29 cellular contexts compared by ENCODE assay signal in the genomic region with DNA sequence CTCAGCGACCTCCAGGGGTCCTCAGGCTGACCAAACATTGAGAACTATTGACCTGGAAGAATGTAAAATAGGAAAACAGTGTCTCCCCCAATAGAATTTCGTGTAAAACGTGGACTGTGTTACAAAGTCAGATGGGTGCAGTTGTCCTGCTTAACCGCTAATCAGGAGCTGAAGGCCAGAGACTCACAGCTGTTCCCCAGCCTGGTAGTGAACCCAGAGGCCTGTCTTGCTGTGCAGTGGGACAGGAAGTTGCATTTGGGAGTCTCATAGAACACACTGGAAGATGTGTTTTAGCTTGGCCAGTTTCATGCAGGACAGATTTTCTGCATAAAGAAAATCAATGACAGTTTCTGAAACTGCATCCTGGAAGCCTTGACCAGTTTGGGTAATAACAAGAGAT.
"Had no signal": no experiment of that assay in that cellular context is flagged by ENCODE, and none has a peak within 500 bp of the region (broad histone marks: within the 10 kb centered on the region; RNA-seq: fewer than 3 reads in every experiment).

No MANE protein-coding gene starts in this region.

- H3K4me1 ChIP-seq: tibial artery had no signal

- H3K4me3 Mint-ChIP-seq: activated CD4-positive, alpha-beta memory T cell treated with anti-CD3 and anti-CD28 coated beads for 36 hours; activated CD4-positive, alpha-beta T cell treated with anti-CD3 and anti-CD28 coated beads, Interleukin-2, amount 10 ng/mL, durations not matched to agents 24 days and 14 days; activated T-cell treated with anti-CD3 and anti-CD28 coated beads, Interleukin-2, amount 50 U/mL, for 24 hours; memory B cell; nephron progenitor cell; T-helper 17 cell had no signal

- H3K36me3 ChIP-seq: ovary had no signal

- DNase-seq: activated CD4-positive, alpha-beta memory T cell treated with anti-CD3 and anti-CD28 coated beads for 36 hours; activated CD4-positive, alpha-beta T cell treated with anti-CD3 and anti-CD28 coated beads, Interleukin-2, amount 10 ng/mL, durations not matched to agents 24 days and 14 days; activated CD4-positive, CD25-positive, alpha-beta regulatory T cell treated with anti-CD3 and anti-CD28 coated beads, Interleukin-2, amount 50 U/mL, for 72 hours; activated CD8-positive, alpha-beta memory T cell treated with anti-CD3 and anti-CD28 coated beads, Interleukin-2, amount 50 U/mL, for 4 hours; activated gamma-delta T cell; activated naive CD4-positive, alpha-beta T cell treated with anti-CD3 and anti-CD28 coated beads, Interleukin-2, amount 50 U/mL, for 16 hours; activated T-cell treated with anti-CD3 and anti-CD28 coated beads, Interleukin-2, amount 50 U/mL, for 24 hours; amniotic stem cell; brain microvascular endothelial cell; dorsolateral prefrontal cortex; effector memory CD4-positive, alpha-beta T cell; gastrocnemius medialis; islet precursor cell; nephron progenitor cell; ovary; retina; spleen; stimulated activated naive CD4-positive, alpha-beta T cell; T-helper 17 cell; T1000; tibial artery; WERI-Rb-1 had no signal

- H3K27ac ChIP-seq: brain microvascular endothelial cell, coronary artery, dorsolateral prefrontal cortex, gastrocnemius medialis, hepatocyte, neutrophil, ovary, suprapubic skin, tibial artery, WERI-Rb-1 had no signal

- FAIRE-seq: astrocyte had no signal

- H3K4me2 ChIP-seq: hepatocyte had no signal

- H3K4me3 ChIP-seq: coronary artery, dorsolateral prefrontal cortex, gastrocnemius medialis, hepatocyte, ovary, spleen, suprapubic skin, tibial artery had no signal

- ATAC-seq: gastrocnemius medialis, T-helper 17 cell had no signal

- H3K27ac Mint-ChIP-seq: activated CD4-positive, alpha-beta memory T cell treated with anti-CD3 and anti-CD28 coated beads for 36 hours; activated CD4-positive, alpha-beta T cell treated with anti-CD3 and anti-CD28 coated beads, Interleukin-2, amount 10 ng/mL, durations not matched to agents 24 days and 14 days; activated T-cell treated with anti-CD3 and anti-CD28 coated beads, Interleukin-2, amount 50 U/mL, for 24 hours; memory B cell; nephron progenitor cell; progenitor cell of endocrine pancreas; T-helper 17 cell had no signal

- H2AFZ ChIP-seq: hepatocyte had no signal

- H3K79me2 ChIP-seq: hepatocyte had no signal

- H3K27me3 ChIP-seq: brain microvascular endothelial cell, dorsolateral prefrontal cortex, gastrocnemius medialis, hepatocyte, neutrophil, ovary, spleen, suprapubic skin, tibial artery had no signal

- H3K27me3 Mint-ChIP-seq: activated CD4-positive, alpha-beta memory T cell treated with anti-CD3 and anti-CD28 coated beads for 36 hours; activated CD4-positive, alpha-beta T cell treated with anti-CD3 and anti-CD28 coated beads, Interleukin-2, amount 10 ng/mL, durations not matched to agents 24 days and 14 days; activated T-cell treated with anti-CD3 and anti-CD28 coated beads, Interleukin-2, amount 50 U/mL, for 24 hours; memory B cell; progenitor cell of endocrine pancreas; T-helper 17 cell had no signal

- H3K9me3 ChIP-seq: gastrocnemius medialis, neutrophil, ovary, spleen, suprapubic skin, tibial artery had no signal

- H3K9me3 Mint-ChIP-seq: activated CD4-positive, alpha-beta memory T cell treated with anti-CD3 and anti-CD28 coated beads for 36 hours; activated CD4-positive, alpha-beta T cell treated with anti-CD3 and anti-CD28 coated beads, Interleukin-2, amount 10 ng/mL, durations not matched to agents 24 days and 14 days; activated T-cell treated with anti-CD3 and anti-CD28 coated beads, Interleukin-2, amount 50 U/mL, for 24 hours; memory B cell; nephron progenitor cell had no signal
